8 cellular contexts compared by ENCODE assay signal in the genomic region with DNA sequence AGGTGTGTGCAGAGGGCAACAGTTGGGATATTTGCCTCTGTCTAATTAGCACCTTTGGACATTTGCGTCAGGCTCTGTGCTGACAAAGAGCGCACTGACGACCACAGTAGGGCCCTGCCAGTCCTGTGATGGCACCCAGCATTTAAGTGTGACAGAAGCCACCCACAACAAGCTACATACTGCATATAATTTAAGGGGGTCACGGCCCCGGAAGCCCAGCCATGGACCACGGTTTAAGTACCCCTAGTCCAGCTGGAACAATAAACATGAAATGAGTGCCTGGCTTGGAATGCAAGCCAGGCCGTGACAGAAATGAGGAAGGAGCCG. TPM values are rescaled to one million over a fixed set of nuclear protein-coding genes. Genes with fewer than 3 reads are reported as not detected.
DNase-seq lines count a peak whose midpoint lies in the region; ATAC-seq and TF ChIP-seq lines count a peak whose summit lies in the region.

No MANE protein-coding gene starts in this region.

- peak; percentile 1 for ATAC-seq in HG03521 (IDR thresholded peaks at IDR 0.05; ENCODE audit: unreplicated experiment)
- peak; percentile 8 for ATAC-seq in left lobe of liver

- DNase-seq in activated CD4-positive, CD25-positive, alpha-beta regulatory T cell treated with anti-CD3 and anti-CD28 coated beads, Interleukin-2, amount 50 U/mL, for 72 hours: peak; percentile 44
- no peak for DNase-seq in activated CD4-positive, CD25-positive, alpha-beta regulatory T cell (lab: John Stamatoyannopoulos, UW)
- no peak for DNase-seq in astrocyte of the spinal cord (ENCODE audit: low read depth, low spot score)
- DNase-seq in left lobe of liver (ENCODE audit: low spot score): no peak
- DNase-seq in suprapubic skin (ENCODE audit: low spot score in 2 of 2): no peak
- no peak for DNase-seq in AML-193 (lab: John Stamatoyannopoulos, UW)
- DNase-seq in SKM-1 (lab: John Stamatoyannopoulos, UW; ENCODE audit: unreplicated experiment): no peak

- 5% methylated on average over 8 of the region's 8 CpGs for WGBS in suprapubic skin

- H3K4me3 ChIP-seq in astrocyte of the spinal cord (ENCODE audit: low read depth, low read length) (peak overlapping the region; percentile 83), suprapubic skin (peak overlapping the region; percentile 62)

- no peaks in the 10 kb centered on the region for H3K9me3 ChIP-seq in suprapubic skin

- no peak for TF ChIP-seq EP300 in suprapubic skin (IDR thresholded peaks at IDR 0.05)

- TF ChIP-seq POLR2A in suprapubic skin (IDR thresholded peaks at IDR 0.05): no peak

- H3K36me3 ChIP-seq in suprapubic skin: no peaks in the 10 kb centered on the region

- H3K27ac ChIP-seq in suprapubic skin: peak overlapping the region; percentile 92

- H3K4me1 ChIP-seq in suprapubic skin: peaks cover 20% of the 10 kb centered on the region

- in situ Hi-C loops in astrocyte of the spinal cord (cut with HindIII; ENCODE audit: low sequenced_read_pairs): no loop called here

- no peaks in the 10 kb centered on the region for H3K27me3 ChIP-seq in suprapubic skin

- TF ChIP-seq CTCF in astrocyte of the spinal cord (IDR thresholded peaks at IDR 0.05; ENCODE audit: low read depth, low read length): no peak
- no peak for TF ChIP-seq CTCF in suprapubic skin (IDR thresholded peaks at IDR 0.05)

RNA-seq across cellular contexts. Expression of gene DYNC1H1, which starts 16.8 kb away (rescaled TPM):
- total RNA-seq in left lobe of liver (118 TPM), suprapubic skin (100 to 1,000 TPM; 556 to 753 (median 634) TPM)
